ENCODE assay signal across 11 cellular contexts in the genomic region with DNA sequence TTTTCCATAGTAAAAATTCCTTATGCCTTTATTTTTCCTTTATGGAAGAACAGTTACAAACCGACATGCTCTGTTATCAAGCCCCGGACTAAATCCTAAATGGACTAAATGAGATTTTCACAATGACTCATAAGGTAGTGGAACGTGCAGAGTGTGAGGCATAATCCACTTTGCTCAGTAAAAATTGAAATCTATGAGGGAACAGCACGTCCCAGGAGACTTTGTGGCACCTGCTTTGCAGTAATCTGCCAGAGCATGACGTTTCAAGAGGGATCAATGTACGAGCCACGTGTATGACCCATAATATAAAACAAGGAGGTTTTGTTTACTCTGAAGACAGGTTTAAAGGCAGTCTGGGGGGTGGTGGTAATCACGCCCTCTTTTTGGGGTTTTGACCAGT.
DNase-seq lines count a peak whose midpoint lies in the region; ATAC-seq and TF ChIP-seq lines count a peak whose summit lies in the region.
"Had no signal": no experiment of that assay in that cellular context is flagged by ENCODE, and none has a peak within 500 bp of the region (broad histone marks: within the 10 kb centered on the region; RNA-seq: fewer than 3 reads in every experiment).

No MANE protein-coding gene starts in this region.

- no peaks in the 10 kb centered on the region for H3K9me3 ChIP-seq in gastroesophageal sphincter
- H3K9me3 ChIP-seq: adrenal gland had no signal

- H3K27me3 ChIP-seq in gastroesophageal sphincter = no peaks in the 10 kb centered on the region
- H3K27me3 ChIP-seq: adrenal gland had no signal

- H3K4me3 ChIP-seq in retinal pigment epithelial cell (ENCODE audit: low read length) = no peak overlapping the region
- H3K4me3 ChIP-seq in gastroesophageal sphincter = no peak overlapping the region
- H3K4me3 ChIP-seq: adrenal gland had no signal

- 62 to 66% methylated on average over 4 to 8 of the region's 8 CpGs for WGBS in gastroesophageal sphincter (ENCODE audit: low coverage in 1 of 2), 2 donors

- TF ChIP-seq CTCF in retinal pigment epithelial cell (conservative IDR thresholded peaks at IDR 0.05; ENCODE audit: low read depth, low read length) (no peak), gastroesophageal sphincter (IDR thresholded peaks at IDR 0.05) (no peak)

- H3K36me3 ChIP-seq in gastroesophageal sphincter = peaks cover 0 to 24% of the 10 kb centered on the region in 2 donors

- TF ChIP-seq EP300 in gastroesophageal sphincter (IDR thresholded peaks at IDR 0.05) = no peak

- TF ChIP-seq POLR2A in gastroesophageal sphincter (IDR thresholded peaks at IDR 0.05) = no peak

- peak; percentile 76 for ATAC-seq in GM18858 (IDR thresholded peaks at IDR 0.05; ENCODE audit: unreplicated experiment)
- ATAC-seq in HG03432 (IDR thresholded peaks at IDR 0.05; ENCODE audit: unreplicated experiment) = peak; percentile 79
- ATAC-seq in HG03565 (IDR thresholded peaks at IDR 0.05; ENCODE audit: unreplicated experiment) = no peak
- no peak for ATAC-seq in gastroesophageal sphincter

- no peak overlapping the region for H3K27ac ChIP-seq in gastroesophageal sphincter

- peaks cover 0 to 13% (median 0%) of the 10 kb centered on the region in 3 donors for H3K4me1 ChIP-seq in gastroesophageal sphincter

- DNase-seq in NCI-H510A treated with DMSO at 0.1 percent for 48 hours (lab: John Stamatoyannopoulos, UW) (peak; percentile 53), retinal pigment epithelial cell (ENCODE audit: low read depth) (peak; percentile 92), OCI-M2 (lab: John Stamatoyannopoulos, UW; ENCODE audit: unreplicated experiment) (no peak), mucosa of gallbladder (ENCODE audit: low spot score) (no peak)
- DNase-seq: activated CD8-positive, alpha-beta memory T cell treated with anti-CD3 and anti-CD28 coated beads, Interleukin-2, amount 50 U/mL, for 4 hours; effector CD8-positive, alpha-beta T cell had no signal

Comparison
In these comparisons a context has a peak if more than half of its experiments do, and no peak if none do; other contexts are left out.
1. ATAC-seq: peak in GM18858 (single experiment) and HG03432 (single experiment); none in HG03565 (single experiment) and gastroesophageal sphincter (single experiment).
2. DNase-seq: peak in NCI-H510A treated with DMSO at 0.1 percent for 48 hours (single experiment) and retinal pigment epithelial cell (single experiment); none in OCI-M2 (single experiment) and mucosa of gallbladder (single experiment).